Comparison of ENCODE assay signal across 16 cellular contexts in the genomic region with DNA sequence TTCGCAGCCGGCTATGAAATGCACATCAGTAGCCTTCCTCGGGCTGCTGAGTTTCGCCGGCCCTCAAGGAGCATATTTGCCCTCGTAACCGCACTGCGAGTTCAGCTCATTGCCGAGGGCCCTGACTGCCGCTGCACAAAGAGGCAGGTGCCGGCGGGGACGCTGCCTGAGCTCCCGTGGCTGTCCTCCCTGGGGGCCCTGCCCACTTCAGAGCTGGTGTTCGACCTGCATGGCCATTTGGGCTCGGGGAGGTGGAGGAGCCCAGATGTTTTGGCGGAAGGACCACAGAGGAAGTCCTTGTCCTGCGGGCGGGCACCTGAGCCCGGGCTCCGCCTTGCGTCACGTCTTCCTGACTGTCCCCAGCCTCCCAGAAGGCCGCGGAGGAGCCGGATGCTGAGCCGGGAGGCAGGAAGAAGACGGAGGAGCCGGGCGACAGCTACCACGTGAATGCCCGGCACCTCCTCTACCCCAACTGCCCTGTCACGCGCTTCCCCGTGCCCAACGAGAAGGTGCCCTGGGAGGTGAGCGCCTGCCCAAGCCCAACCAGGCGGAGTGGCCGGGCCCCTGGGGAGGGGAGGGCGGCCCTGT. TPM values are rescaled to one million over a fixed set of nuclear protein-coding genes. Genes with fewer than 3 reads are reported as not detected.
DNase-seq lines count a peak whose midpoint lies in the region; ATAC-seq and TF ChIP-seq lines count a peak whose summit lies in the region.
"Had no signal": no experiment of that assay in that cellular context is flagged by ENCODE, and none has a peak within 500 bp of the region (broad histone marks: within the 10 kb centered on the region; RNA-seq: fewer than 3 reads in every experiment).

No MANE protein-coding gene starts in this region.

- peaks cover 62 to 74% (median 72%) of the 10 kb centered on the region in 10 experiments for H3K4me1 ChIP-seq in BLaER1 treated with 17β-estradiol and CSF1 and Interleukin-3, amounts not matched to agents 10 nM and 100 nM
- H3K4me1 ChIP-seq in HCT116 (ENCODE audit: control insufficient read depth in 1 of 2, insufficient read depth in 2 of 2, low read length in 2 of 2) (peaks cover 4 to 36% of the 10 kb centered on the region in 2 experiments; a peak in 3 of 4 replicates), adrenal gland (replicated peaks in 1 of 2) (no peaks in the 10 kb centered on the region)

- H3K27ac ChIP-seq in BLaER1 treated with 17β-estradiol and CSF1 and Interleukin-3, amounts not matched to agents 10 nM and 100 nM: peak overlapping the region in 10 of 11 experiments; percentile 62 to 88 (median 74); a peak in 21 of 22 replicates
- H3K27ac ChIP-seq in HCT116 (ENCODE audit: low read depth, low read length): peak overlapping the region; percentile 88
- H3K27ac ChIP-seq in adrenal gland: no peak overlapping the region
- H3K27ac ChIP-seq: SK-N-MC had no signal

- H3K4me2 ChIP-seq in BLaER1 treated with 17β-estradiol and CSF1 and Interleukin-3, amounts not matched to agents 10 nM and 100 nM: peak overlapping the region; percentile 81 to 99 (median 92)
- peak overlapping the region; percentile 95 for H3K4me2 ChIP-seq in HCT116 (ENCODE audit: low read length)

- POLR2A ChIA-PET in HCT116 (lab: Charles Lee): interaction anchor here (1.0 kb wide), 2 partner anchors 83 to 87 kb away, joined by 3 to 4 read pairs; a partner anchor contains a TSS
- POLR2A ChIA-PET in GM10248 (lab: Yijun Ruan, JAX): no interaction called here

- TF ChIP-seq POLR2A in HCT116 (IDR thresholded peaks at IDR 0.05; ENCODE audit: borderline replicate concordance, extremely low read depth, insufficient read depth, insufficient read length) (no peak), adrenal gland (IDR thresholded peaks at IDR 0.05) (no peak)

- no peaks in the 10 kb centered on the region for H3K9me2 ChIP-seq in HCT116 (ENCODE audit: insufficient read depth)

- DNase-seq in HCT116 (ENCODE audit: low read depth, low spot score): peak; percentile 73
- DNase-seq in adrenal gland: peak in 4 of 7 donors; percentile 9 to 13 (median 12)
- peak; percentile 88 for DNase-seq in mesenteric fat pad (ENCODE audit: low spot score)
- no peak for DNase-seq in central memory CD4-positive, alpha-beta T cell
- DNase-seq in GM10248 (ENCODE audit: extremely low spot score): no peak
- DNase-seq in NOMO-1 treated with DMSO at 0.1 percent for 48 hours (lab: John Stamatoyannopoulos, UW; ENCODE audit: unreplicated experiment): no peak
- DNase-seq: activated CD4-positive, alpha-beta T cell treated with anti-CD3 and anti-CD28 coated beads, Interleukin-2, amount 10 ng/mL, durations not matched to agents 7 days and 5 days; activated naive CD4-positive, alpha-beta T cell treated with anti-CD3 and anti-CD28 coated beads for 36 hours; CD8-positive, alpha-beta T cell; naive B cell; NCI-H748 treated with DMSO at 0.1 percent for 48 hours; stimulated activated CD4-positive, alpha-beta T cell treated with anti-CD3 and anti-CD28 coated beads, Interleukin-12 subunit alpha, Interleukin-12 subunit beta, amount 100 ng/mL, for 4 hours had no signal

- ATAC-seq in HCT116 (peak; percentile 90), GM21447 (IDR thresholded peaks at IDR 0.05; ENCODE audit: unreplicated experiment) (no peak)
- ATAC-seq: CD8-positive, alpha-beta T cell had no signal

- H3K36me3 ChIP-seq in BLaER1 treated with 17β-estradiol and CSF1 and Interleukin-3, amounts not matched to agents 10 nM and 100 nM: peaks cover 48 to 93% (median 76%) of the 10 kb centered on the region in 11 experiments
- H3K36me3 ChIP-seq in HCT116 (ENCODE audit: control insufficient read depth in 1 of 2, insufficient read depth in 2 of 2, low read length in 2 of 2) (peaks cover 0 to 14% of the 10 kb centered on the region in 2 experiments; a peak in 1 of 4 replicates), adrenal gland (replicated peaks in 1 of 2) (no peaks in the 10 kb centered on the region)

- TF ChIP-seq CTCF in HCT116 (IDR thresholded peaks at IDR 0.05 in 2 of 3, conservative IDR thresholded peaks at IDR 0.05 in 1 of 3; ENCODE audit: borderline replicate concordance in 1 of 3, insufficient read depth in 1 of 3, low read depth in 2 of 3, low read length in 2 of 3) (no peak), adrenal gland (IDR thresholded peaks at IDR 0.05) (no peak), GM10248 (IDR thresholded peaks at IDR 0.05; ENCODE audit: control extremely low read depth, extremely low read depth, low read depth, missing control alignments) (no peak)

- CTCF ChIA-PET in HCT116 (lab: Charles Lee) (no interaction called here), GM10248 (lab: Yijun Ruan, JAX) (no interaction called here)

- peak overlapping the region; percentile 18 to 62 (median 53) for H3K4me3 ChIP-seq in BLaER1 treated with 17β-estradiol and CSF1 and Interleukin-3, amounts not matched to agents 10 nM and 100 nM
- H3K4me3 ChIP-seq in HCT116 (replicated peaks in 1 of 2; ENCODE audit: low read depth in 1 of 2, low read length in 2 of 2): peak overlapping the region; percentile 85 to 88
- H3K4me3 ChIP-seq in adrenal gland: no peak overlapping the region
- H3K4me3 ChIP-seq: SK-N-MC had no signal

- peaks cover 26 to 40% (median 34%) of the 10 kb centered on the region in 11 experiments for H3K9me3 ChIP-seq in BLaER1 treated with 17β-estradiol and CSF1 and Interleukin-3, amounts not matched to agents 10 nM and 100 nM (replicated peaks in 1 of 11)
- H3K9me3 ChIP-seq in HCT116 (ENCODE audit: control insufficient read depth in 1 of 2, insufficient read depth in 1 of 2, low read depth in 1 of 2, low read length in 2 of 2) (peaks cover 4 to 6% of the 10 kb centered on the region in 2 experiments; a peak in 3 of 4 replicates), adrenal gland (replicated peaks in 1 of 3) (no peaks in the 10 kb centered on the region)

- peaks cover 10 to 70% (median 46%) of the 10 kb centered on the region in 11 experiments; a peak in 20 of 22 replicates for H4K20me1 ChIP-seq in BLaER1 treated with 17β-estradiol and CSF1 and Interleukin-3, amounts not matched to agents 10 nM and 100 nM
- no peaks in the 10 kb centered on the region for H4K20me1 ChIP-seq in HCT116 (ENCODE audit: insufficient read depth)

- RAD21 ChIA-PET in HCT116 (lab: Charles Lee; ENCODE audit: low non-redundant PET in 1 of 2, low total read pairs in 2 of 2, uncharacterized antibody in 2 of 2, unreplicated experiment in 2 of 2): no interaction called here

- peak overlapping the region; percentile 57 to 83 (median 66) for H3K9ac ChIP-seq in BLaER1 treated with 17β-estradiol and CSF1 and Interleukin-3, amounts not matched to agents 10 nM and 100 nM
- H3K9ac ChIP-seq in HCT116 (ENCODE audit: low read length): peak overlapping the region; percentile 95

- 73 to 81% (median 76%) methylated on average over 28 to 40 of the region's 40 CpGs for WGBS in adrenal gland, 4 donors

- H2AFZ ChIP-seq in HCT116 (ENCODE audit: low read depth, low read length, poor library complexity, severe bottlenecking): no peak overlapping the region

- intact Hi-C loops in HCT116 (cut with micrococcal nuclease) (loop anchor here (1.0 kb wide), 1 partner anchor 86 kb away; a partner anchor contains a TSS), adrenal gland (cut with DNase I) (no loop called here)

- no peak for TF ChIP-seq RAD21 in HCT116 (IDR thresholded peaks at IDR 0.05; ENCODE audit: low read depth)

- no TSS peak for BruUV-seq in HCT116 (replicated peaks; lab: Mats Ljungman, UMichigan)

- H3K79me2 ChIP-seq in HCT116 (ENCODE audit: insufficient read depth, low read length): peaks cover 34% of the 10 kb centered on the region

- H3K27me3 ChIP-seq in BLaER1 treated with 17β-estradiol and CSF1 and Interleukin-3, amounts not matched to agents 10 nM and 100 nM: no peaks in the 10 kb centered on the region; a peak in 1 of 22 replicates
- no peaks in the 10 kb centered on the region for H3K27me3 ChIP-seq in HCT116 (ENCODE audit: insufficient read depth, low read length)
- H3K27me3 ChIP-seq in adrenal gland: no peaks in the 10 kb centered on the region

TF ChIP-seq in HCT116, 20 proteins besides CTCF, POLR2A, EP300 and RAD21 (continues in another document):
- TF ChIP-seq YY1 (IDR thresholded peaks at IDR 0.05; ENCODE audit: extremely low read depth, insufficient replicate concordance, low read depth, low read length) (peak; percentile 22), SRF (IDR thresholded peaks at IDR 0.05; ENCODE audit: low read depth) (no peak), ZNF274 (IDR thresholded peaks at IDR 0.05; ENCODE audit: low read depth, low read length) (no peak), JUND (IDR thresholded peaks at IDR 0.05) (no peak), SP1 (IDR thresholded peaks at IDR 0.05; ENCODE audit: low read depth) (no peak), ZFX (IDR thresholded peaks at IDR 0.05) (peak; percentile 62; the same call in 1 of the 2 replicates), SIN3A (IDR thresholded peaks at IDR 0.05; ENCODE audit: low read depth) (no peak), CBX3 (IDR thresholded peaks at IDR 0.05; ENCODE audit: low read depth) (no peak), EGR1 (IDR thresholded peaks at IDR 0.05; ENCODE audit: low read depth) (no peak), ELF1 (IDR thresholded peaks at IDR 0.05; ENCODE audit: borderline replicate concordance, low read depth) (no peak), CEBPB (IDR thresholded peaks at IDR 0.05; ENCODE audit: low read depth) (no peak), FOSL1 (IDR thresholded peaks at IDR 0.05; ENCODE audit: low read depth) (no peak), POLR2AphosphoS5 (IDR thresholded peaks at IDR 0.05; ENCODE audit: low read depth, low read length) (peak; percentile 75), EZH2 (IDR thresholded peaks at IDR 0.05) (no peak), EZH2phosphoT487 (IDR thresholded peaks at IDR 0.05; ENCODE audit: borderline replicate concordance) (no peak)
- TF ChIP-seq, protein P1, sequence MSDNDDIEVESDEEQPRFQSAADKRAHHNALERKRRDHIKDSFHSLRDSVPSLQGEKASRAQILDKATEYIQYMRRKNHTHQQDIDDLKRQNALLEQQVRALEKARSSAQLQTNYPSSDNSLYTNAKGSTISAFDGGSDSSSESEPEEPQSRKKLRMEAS (IDR thresholded peaks at IDR 0.05): no peak
- TF ChIP-seq, protein P2, sequence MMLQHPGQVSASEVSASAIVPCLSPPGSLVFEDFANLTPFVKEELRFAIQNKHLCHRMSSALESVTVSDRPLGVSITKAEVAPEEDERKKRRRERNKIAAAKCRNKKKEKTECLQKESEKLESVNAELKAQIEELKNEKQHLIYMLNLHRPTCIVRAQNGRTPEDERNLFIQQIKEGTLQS (IDR thresholded peaks at IDR 0.05): no peak

RNA-seq across cellular contexts. Expression of a gene that starts 29.9 kb away (rescaled TPM):
- total RNA-seq in HCT116 (2021; ENCODE audit: unreplicated experiment): 7.5 TPM
- polyA plus RNA-seq in HCT116 (2012): 5.6 and 5.9 TPM in 2 replicates
- 1 to 10 TPM in 7 of 8 donors, under 1 TPM in 1; 0.97 to 3.2 (median 2.3) TPM for total RNA-seq in adrenal gland
- 1 to 10 TPM in 2 of 3 donors, under 1 TPM in 1; 0.97 to 1.9 (median 1.0) TPM for polyA plus RNA-seq in adrenal gland
- total RNA-seq in mesenteric fat pad: 3.8 TPM
- total RNA-seq: M059J had no signal

Comparison
In these comparisons a context has a peak if more than half of its experiments do, and no peak if none do; other contexts are left out.
1. H3K27ac ChIP-seq: peak in BLaER1 treated with 17β-estradiol and CSF1 and Interleukin-3, amounts not matched to agents 10 nM and 100 nM (10 of 11) and HCT116 (single experiment); none in adrenal gland (0 of 5).
2. H3K4me3 ChIP-seq: peak in BLaER1 treated with 17β-estradiol and CSF1 and Interleukin-3, amounts not matched to agents 10 nM and 100 nM (10 of 10) and HCT116 (2 of 2); none in adrenal gland (0 of 4).
3. DNase-seq: peak in HCT116 (single experiment), adrenal gland (4 of 7) and mesenteric fat pad (single experiment); none in central memory CD4-positive, alpha-beta T cell (single experiment), GM10248 (single experiment) and NOMO-1 treated with DMSO at 0.1 percent for 48 hours (single experiment).